Comparison of ENCODE assay signal across 8 cellular contexts in the genomic region with DNA sequence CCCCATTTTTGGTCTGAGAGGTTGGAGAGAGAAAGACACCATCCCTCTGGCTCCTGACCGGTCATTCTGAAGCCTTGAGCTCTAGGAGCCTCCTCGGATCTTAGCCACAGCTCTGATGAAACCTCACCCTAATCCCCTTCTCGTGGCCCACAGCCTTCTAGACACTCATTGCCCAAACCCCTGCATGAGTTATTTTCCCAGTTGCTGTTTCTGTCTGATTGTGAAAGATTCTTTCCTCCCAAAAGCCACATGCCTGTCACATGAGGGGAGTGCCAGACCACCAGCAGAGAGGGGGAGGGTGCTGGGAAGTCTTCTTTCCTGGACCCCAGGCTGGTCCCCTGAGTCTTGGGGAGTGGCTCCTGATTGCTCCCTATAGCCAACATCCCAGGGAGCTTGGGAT. TPM values are rescaled to one million over a fixed set of nuclear protein-coding genes. Genes with fewer than 3 reads are reported as not detected.
DNase-seq lines count a peak whose midpoint lies in the region; ATAC-seq, FAIRE-seq and TF ChIP-seq lines count a peak whose summit lies in the region.

No MANE protein-coding gene starts in this region.

- no peak overlapping the region for H2BK5ac ChIP-seq in H1 (ENCODE audit: low read depth, low read length)

- POLR2A ChIA-PET in H1 (lab: Charles Lee; ENCODE audit: partially characterized antibody): interaction anchor here (0.6 to 1.2 kb wide), 2 partner anchors 63 to 892 kb away, joined by 3 read pairs; no protein-coding TSS in a partner anchor

- H3K14ac ChIP-seq in H1 (ENCODE audit: insufficient read length): no peak overlapping the region

- DNase-seq in H1 (ENCODE audit: low read depth in 1 of 2, low spot score in 2 of 2) (no peak), retinal pigment epithelial cell (ENCODE audit: low read depth) (peak; percentile 95), brain microvascular endothelial cell (no peak), activated gamma-delta T cell (lab: John Stamatoyannopoulos, UW) (no peak)
- no peak for DNase-seq in stimulated activated CD4-positive, alpha-beta T cell treated with anti-CD3 and anti-CD28 coated beads, Interleukin-4, amount 100 ng/mL, for 1 hour

- H4K20me1 ChIP-seq in Loucy (ENCODE audit: insufficient read depth, low read length, poor library complexity, severe bottlenecking) (no peaks in the 10 kb centered on the region), H1 (replicated peaks in 1 of 2; ENCODE audit: control insufficient read depth in 1 of 2, insufficient read depth in 2 of 2, low read length in 2 of 2) (no peaks in the 10 kb centered on the region)

- H3K9me2 ChIP-seq in Loucy (replicated peaks; ENCODE audit: low read depth, low read length): no peaks in the 10 kb centered on the region

- peaks cover 22% of the 10 kb centered on the region for H3F3A ChIP-seq in Loucy (ENCODE audit: low read depth)

- no peak for TF ChIP-seq POLR2A in H1 (IDR thresholded peaks at IDR 0.05; ENCODE audit: control extremely low read depth in 1 of 2, low read depth in 2 of 2, low read length in 2 of 2)

- TF ChIP-seq EP300 in H1 (IDR thresholded peaks at IDR 0.05; ENCODE audit: borderline replicate concordance in 1 of 2, low read depth in 2 of 2, low read length in 2 of 2): no peak

- no peak overlapping the region for H3K23ac ChIP-seq in H1 (ENCODE audit: insufficient read length)

- TF ChIP-seq RAD21 in H1 (IDR thresholded peaks at IDR 0.05 in 1 of 2, conservative IDR thresholded peaks at IDR 0.05 in 1 of 2; ENCODE audit: low read depth in 2 of 2, low read length in 2 of 2): no peak

- no peak overlapping the region for H2AK5ac ChIP-seq in H1 (ENCODE audit: low read depth, low read length)

- TF ChIP-seq CTCF in Loucy (conservative IDR thresholded peaks at IDR 0.05; ENCODE audit: low read length): no peak
- TF ChIP-seq CTCF in H1 (IDR thresholded peaks at IDR 0.05; ENCODE audit: control extremely low read depth in 1 of 3, insufficient read depth in 1 of 3, low read depth in 1 of 3, low read length in 3 of 3): no peak
- no peak for TF ChIP-seq CTCF in retinal pigment epithelial cell (conservative IDR thresholded peaks at IDR 0.05; ENCODE audit: low read depth, low read length)
- no peak for TF ChIP-seq CTCF in brain microvascular endothelial cell (IDR thresholded peaks at IDR 0.05; ENCODE audit: low read depth, low read length, missing control alignments)

- ATAC-seq in GM18519 (IDR thresholded peaks at IDR 0.05; ENCODE audit: low FRiP score, unreplicated experiment) (peak; percentile 16), GM19455 (IDR thresholded peaks at IDR 0.05; ENCODE audit: unreplicated experiment) (no peak)

- H4K8ac ChIP-seq in H1 (ENCODE audit: extremely low read depth, insufficient read depth, low read length): no peak overlapping the region

- 89% methylated on average over 3 of the region's 3 CpGs; no CpG with 5 or more reads in 1 of the 2 experiments for WGBS in H1 (ENCODE audit: extremely low coverage in 1 of 2, insufficient coverage in 1 of 2, insufficient read length in 1 of 2, insufficient replicate concordance in 2 of 2, low coverage in 1 of 2, low lambda C conversion rate in 2 of 2, missing lambda C conversion rate in 1 of 2), 2 experiments

- no peaks in the 10 kb centered on the region for H3K23me2 ChIP-seq in H1 (ENCODE audit: low read depth, low read length)

- H3K4me1 ChIP-seq in Loucy (ENCODE audit: insufficient read depth, low read length, poor library complexity, severe bottlenecking) (peaks cover 63% of the 10 kb centered on the region), H1 (replicated peaks in 1 of 4; ENCODE audit: control insufficient read depth in 3 of 4, insufficient read depth in 4 of 4, low read length in 3 of 4) (no peaks in the 10 kb centered on the region)

- no peak overlapping the region for H3K56ac ChIP-seq in H1 (replicated peaks; ENCODE audit: insufficient read length, low read depth, low read length)

- no peaks in the 10 kb centered on the region for H3K79me1 ChIP-seq in H1 (ENCODE audit: low read depth, low read length)

- H2BK120ac ChIP-seq in H1 (replicated peaks; ENCODE audit: low read depth, low read length): no peak overlapping the region

- H2BK12ac ChIP-seq in H1 (ENCODE audit: low read depth, low read length): no peak overlapping the region

- H2AFZ ChIP-seq in Loucy (ENCODE audit: low read length) (peak overlapping the region; percentile 1; the same call in 1 of the 2 replicates), H1 (ENCODE audit: low read length) (no peak overlapping the region)

- no peak overlapping the region for H3K4ac ChIP-seq in H1 (replicated peaks; ENCODE audit: insufficient read length, low read depth, low read length)

- H4K5ac ChIP-seq in H1 (ENCODE audit: insufficient read length, low read depth, low read length): no peak overlapping the region

- in situ Hi-C loops in brain microvascular endothelial cell (cut with HindIII; ENCODE audit: low pct_ligation_motif_present, low sequenced_read_pairs): no loop called here

- FAIRE-seq in H1 (lab: Jason Lieb, UNC): no peak

- no peak overlapping the region for H4K91ac ChIP-seq in H1 (replicated peaks; ENCODE audit: insufficient read length, low read length)

- H3K9me3 ChIP-seq in Loucy (ENCODE audit: insufficient read depth, low read depth, low read length): no peaks in the 10 kb centered on the region
- H3K9me3 ChIP-seq in H1 (ENCODE audit: insufficient read depth in 2 of 2, low read depth in 1 of 2, low read length in 1 of 2): no peaks in the 10 kb centered on the region

- no peaks in the 10 kb centered on the region for H3K27me3 ChIP-seq in Loucy (ENCODE audit: insufficient read depth, low read length, poor library complexity, severe bottlenecking)
- peaks cover 0 to under 1% (median 0%) of the 10 kb centered on the region in 4 experiments; a peak in 1 of 7 replicates for H3K27me3 ChIP-seq in H1 (replicated peaks in 1 of 4; ENCODE audit: control insufficient read depth in 3 of 4, extremely low read depth in 1 of 4, insufficient read depth in 3 of 4, low read length in 3 of 4)
- H3K27me3 ChIP-seq in brain microvascular endothelial cell (replicated peaks): no peaks in the 10 kb centered on the region

- 0 out of 2 replicates have a peak overlapping the region, but pooled peaks have one; percentile 29 for H2BK15ac ChIP-seq in H1 (ENCODE audit: low read length)

- H3K79me2 ChIP-seq in Loucy (ENCODE audit: insufficient read depth, low read length) (no peaks in the 10 kb centered on the region), H1 (ENCODE audit: control insufficient read depth in 1 of 2, insufficient read depth in 2 of 2, low read length in 2 of 2) (no peaks in the 10 kb centered on the region)

- H3K4me3 ChIP-seq in Loucy (ENCODE audit: low read length, poor library complexity, severe bottlenecking) (peak overlapping the region; percentile 56), H1 (ENCODE audit: extremely low read depth in 1 of 4, insufficient read depth in 2 of 4, low read depth in 3 of 4, low read length in 4 of 4) (no peak overlapping the region), retinal pigment epithelial cell (ENCODE audit: low read length) (no peak overlapping the region), brain microvascular endothelial cell (ENCODE audit: low read depth, low read length) (no peak overlapping the region)

- H3K18ac ChIP-seq in H1 (ENCODE audit: extremely low read depth, low read length): no peak overlapping the region

- no peaks in the 10 kb centered on the region for H3K36me3 ChIP-seq in Loucy (ENCODE audit: insufficient read depth, low read length)
- H3K36me3 ChIP-seq in H1 (ENCODE audit: control insufficient read depth in 2 of 4, insufficient read depth in 4 of 4, low read length in 3 of 4): no peaks in the 10 kb centered on the region
- H3K36me3 ChIP-seq in brain microvascular endothelial cell (replicated peaks): no peaks in the 10 kb centered on the region

- H3K9ac ChIP-seq in Loucy (ENCODE audit: low read depth, low read length, poor library complexity, severe bottlenecking): peak overlapping the region; percentile 73
- no peak overlapping the region for H3K9ac ChIP-seq in H1 (replicated peaks in 1 of 4; ENCODE audit: extremely low read depth in 1 of 4, low read depth in 3 of 4, low read length in 3 of 4)

- H3K27ac ChIP-seq in H1 (ENCODE audit: low read depth, low read length): no peak overlapping the region
- H3K27ac ChIP-seq in brain microvascular endothelial cell: no peak overlapping the region

- CTCF ChIA-PET in H1 (lab: Charles Lee; ENCODE audit: partially characterized antibody): interaction anchor here (0.6 to 7.3 kb wide), 7 partner anchors 9 to 901 kb away, joined by 3 to 61 read pairs (median 3); no protein-coding TSS in a partner anchor

- H3K4me2 ChIP-seq in Loucy (ENCODE audit: low read depth, low read length, poor library complexity, severe bottlenecking): peak overlapping the region; percentile 83
- no peak overlapping the region for H3K4me2 ChIP-seq in H1 (ENCODE audit: insufficient read depth in 1 of 2, low read depth in 2 of 2, low read length in 2 of 2)

- no peak overlapping the region for H2BK20ac ChIP-seq in H1 (ENCODE audit: low read length)

TF ChIP-seq in H1, 55 proteins besides CTCF, POLR2A, EP300 and RAD21 (continues in another document):
- no peak for TF ChIP-seq RNF2 (IDR thresholded peaks at IDR 0.05; ENCODE audit: borderline replicate concordance, low read depth, low read length, missing control alignments, poor library complexity, severe bottlenecking)
- no peak for TF ChIP-seq SIX5 (IDR thresholded peaks at IDR 0.05; ENCODE audit: low read depth, low read length)
- TF ChIP-seq KDM1A (IDR thresholded peaks at IDR 0.05; ENCODE audit: borderline replicate concordance, low read length): no peak
- TF ChIP-seq CHD1 (IDR thresholded peaks at IDR 0.05; ENCODE audit: low read depth, low read length): no peak
- TF ChIP-seq MAX (IDR thresholded peaks at IDR 0.05): no peak
- TF ChIP-seq GTF2F1 (IDR thresholded peaks at IDR 0.05; ENCODE audit: borderline replicate concordance, low read depth, low read length): no peak
- TF ChIP-seq JUN (IDR thresholded peaks at IDR 0.05; ENCODE audit: low read depth, low read length): no peak
- no peak for TF ChIP-seq CEBPB (IDR thresholded peaks at IDR 0.05; ENCODE audit: low read depth, low read length)
- no peak for TF ChIP-seq TAF1 (IDR thresholded peaks at IDR 0.05; ENCODE audit: low read depth, low read length)

RNA-seq across cellular contexts. Expression of gene ABR, which starts 17.6 kb away (rescaled TPM):
- 41.4 and 44.8 TPM in 2 replicates for total RNA-seq in H1 (2021; fragmentation: NEBNext Ultra II Directional; extraction: Animal tissue kit (Norgen Biotek cat#: 25700))
- 47.2 and 68.0 TPM in 2 replicates for polyA plus RNA-seq in H1 (2011; rRNA removed)
- polyA plus RNA-seq in H1 (2011; cell fraction: cytosol; rRNA removed): 42.5 TPM
- polyA plus RNA-seq in H1 (2011; cell fraction: nucleus; rRNA removed): 102 TPM
- 25.2 to 40.6 TPM (median 35.7 TPM) in 4 replicates for polyA plus RNA-seq in H1 (2012, experiment 1 of 2)
- polyA plus RNA-seq in H1 (2012, experiment 2 of 2): 13.2 TPM
- 21.3 TPM for polyA plus RNA-seq in H1 (2013, experiment 1 of 2)
- 20.9 TPM for polyA plus RNA-seq in H1 (2013, experiment 2 of 2)
- 25.8 and 37.2 TPM in 2 replicates for polyA minus RNA-seq in H1 (2011; rRNA and poly(A)+ RNA removed)
- 27.9 TPM for polyA minus RNA-seq in H1 (2011; cell fraction: cytosol; rRNA and poly(A)+ RNA removed)
- polyA minus RNA-seq in H1 (2011; cell fraction: nucleus; rRNA and poly(A)+ RNA removed): 34.7 TPM
